Comparison of ENCODE assay signal across 8 cellular contexts in genomic region chr17:48106802-48107136, GRCh38. TPM values are rescaled to one million over a fixed set of nuclear protein-coding genes. Genes with fewer than 3 reads are reported as not detected.
DNase-seq lines count a peak whose midpoint lies in the region; ATAC-seq and TF ChIP-seq lines count a peak whose summit lies in the region.

No MANE protein-coding gene starts in this region.

- H3K9ac ChIP-seq in rectal smooth muscle tissue (ENCODE audit: low read length), result peak overlapping the region; percentile 86

- H3K4me1 ChIP-seq in rectal smooth muscle tissue (ENCODE audit: control insufficient read depth, insufficient read depth, low read length), result no peaks in the 10 kb centered on the region

- no peak for TF ChIP-seq CTCF in GM06990 (IDR thresholded peaks at IDR 0.05; ENCODE audit: insufficient read depth, low read length, poor library complexity, severe bottlenecking)
- no peak for TF ChIP-seq CTCF in fibroblast of mammary gland (conservative IDR thresholded peaks at IDR 0.05; ENCODE audit: control insufficient read depth, insufficient read depth, low read depth, low read length)

- DNase-seq in GM06990 (ENCODE audit: extremely low read depth, insufficient read length) (no peak), fibroblast of mammary gland (ENCODE audit: low read depth) (no peak), NCI-H187 treated with DMSO at 0.1 percent for 48 hours (lab: John Stamatoyannopoulos, UW) (no peak), mesenteric fat pad (ENCODE audit: low spot score) (no peak), NCI-H1694 treated with DMSO at 0.1 percent for 48 hours (lab: John Stamatoyannopoulos, UW) (no peak)

- no peak; the same call in 2 of the 3 replicates for ATAC-seq in SK-N-SH treated with all-trans-retinoic acid at 6 μM for 48 hours
- no peak for ATAC-seq in HG03139 (IDR thresholded peaks at IDR 0.05; ENCODE audit: unreplicated experiment)

- H3K4me3 ChIP-seq in GM06990 (replicated peaks; ENCODE audit: low read depth, low read length) (peak overlapping the region; percentile 65), fibroblast of mammary gland (ENCODE audit: control insufficient read depth, low read depth, low read length) (peak overlapping the region; percentile 94), rectal smooth muscle tissue (ENCODE audit: low read length) (peak overlapping the region; percentile 93)

- H3K36me3 ChIP-seq in GM06990 (ENCODE audit: control insufficient read depth, insufficient read depth, low read length), result no peaks in the 10 kb centered on the region
- H3K36me3 ChIP-seq in rectal smooth muscle tissue (ENCODE audit: control insufficient read depth, insufficient read depth, low read length), result no peaks in the 10 kb centered on the region

- no peaks in the 10 kb centered on the region for H3K27me3 ChIP-seq in GM06990 (replicated peaks; ENCODE audit: control insufficient read depth, insufficient read depth, low read length)
- no peaks in the 10 kb centered on the region for H3K27me3 ChIP-seq in rectal smooth muscle tissue (ENCODE audit: control insufficient read depth, insufficient read depth, low read length)

- peak overlapping the region; percentile 94 for H3K27ac ChIP-seq in rectal smooth muscle tissue (ENCODE audit: low read depth, low read length)

TF ChIP-seq in SK-N-SH treated with all-trans-retinoic acid at 6 μM for 48 hours, 23 proteins besides CTCF, POLR2A, EP300 and RAD21:
- TF ChIP-seq TSHZ2 (CRISPR knock-in tag; IDR thresholded peaks at IDR 0.05), result no peak
- TF ChIP-seq GLIS3 (CRISPR knock-in tag; IDR thresholded peaks at IDR 0.05), result peak; percentile 5; the same call in 1 of the 2 replicates
- TF ChIP-seq BACH2 (CRISPR knock-in tag; IDR thresholded peaks at IDR 0.05; ENCODE audit: borderline replicate concordance), result no peak

RNA-seq across cellular contexts. Expression of gene SNX11, which starts 0.8 kb away (rescaled TPM):
- 20.7 TPM for total RNA-seq in mesenteric fat pad

RNA-seq across cellular contexts. Expression of gene CBX1, which starts 5.5 kb away (rescaled TPM):
- total RNA-seq in mesenteric fat pad, result 34.0 TPM

RNA-seq across cellular contexts. Expression of gene NFE2L1, which starts 58.6 kb away (rescaled TPM):
- 171 TPM for total RNA-seq in mesenteric fat pad
